1 cellular context compared by ENCODE assay signal in the genomic region with DNA sequence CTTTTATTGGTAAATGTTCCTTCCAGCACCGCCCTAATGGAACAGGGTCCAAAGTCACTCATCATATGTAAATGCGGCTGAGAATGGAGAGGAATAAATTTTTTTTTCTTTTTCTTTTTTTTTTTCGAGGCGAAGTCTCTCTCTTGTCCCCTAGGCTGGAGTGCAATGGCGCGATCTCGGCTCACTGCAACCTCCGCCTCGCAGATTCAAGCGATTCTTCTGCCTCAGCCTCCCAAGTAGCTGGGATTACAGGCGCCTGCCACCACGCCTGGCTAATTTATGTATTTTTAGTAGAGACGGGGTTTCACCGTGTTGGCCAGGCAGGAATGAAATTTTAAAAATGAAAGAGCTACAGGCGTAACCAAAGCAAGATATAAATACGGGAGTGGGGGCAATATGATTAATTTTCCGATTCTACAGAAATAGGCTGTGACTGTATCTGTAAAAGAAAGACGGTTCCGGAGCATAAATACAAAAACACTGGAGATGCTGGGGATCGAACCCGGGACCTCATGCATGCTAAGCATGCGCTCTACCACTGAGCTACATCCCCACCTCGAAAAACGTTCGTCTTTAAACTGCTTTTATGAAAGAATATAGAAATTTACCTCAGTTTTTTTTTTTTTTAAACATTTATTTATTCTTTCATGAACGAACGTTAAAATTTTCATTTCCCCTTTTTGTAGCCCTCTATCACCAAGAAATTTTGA.
TF ChIP-seq lines count a peak whose summit lies in the region.

No MANE protein-coding gene starts in this region.

TF ChIP-seq in HepG2, 621 proteins besides CTCF, POLR2A, EP300 and RAD21 (continued from another document and continues in another):
- TF ChIP-seq RERE (CRISPR knock-in tag; IDR thresholded peaks at IDR 0.05; ENCODE audit: low read depth) = no peak
- TF ChIP-seq GTF2F1 (IDR thresholded peaks at IDR 0.05; ENCODE audit: low read length) = peak; percentile 74; the same call in 1 of the 2 replicates
- no peak for TF ChIP-seq SP2 (CRISPR knock-in tag; IDR thresholded peaks at IDR 0.05)
- TF ChIP-seq, protein P1, sequence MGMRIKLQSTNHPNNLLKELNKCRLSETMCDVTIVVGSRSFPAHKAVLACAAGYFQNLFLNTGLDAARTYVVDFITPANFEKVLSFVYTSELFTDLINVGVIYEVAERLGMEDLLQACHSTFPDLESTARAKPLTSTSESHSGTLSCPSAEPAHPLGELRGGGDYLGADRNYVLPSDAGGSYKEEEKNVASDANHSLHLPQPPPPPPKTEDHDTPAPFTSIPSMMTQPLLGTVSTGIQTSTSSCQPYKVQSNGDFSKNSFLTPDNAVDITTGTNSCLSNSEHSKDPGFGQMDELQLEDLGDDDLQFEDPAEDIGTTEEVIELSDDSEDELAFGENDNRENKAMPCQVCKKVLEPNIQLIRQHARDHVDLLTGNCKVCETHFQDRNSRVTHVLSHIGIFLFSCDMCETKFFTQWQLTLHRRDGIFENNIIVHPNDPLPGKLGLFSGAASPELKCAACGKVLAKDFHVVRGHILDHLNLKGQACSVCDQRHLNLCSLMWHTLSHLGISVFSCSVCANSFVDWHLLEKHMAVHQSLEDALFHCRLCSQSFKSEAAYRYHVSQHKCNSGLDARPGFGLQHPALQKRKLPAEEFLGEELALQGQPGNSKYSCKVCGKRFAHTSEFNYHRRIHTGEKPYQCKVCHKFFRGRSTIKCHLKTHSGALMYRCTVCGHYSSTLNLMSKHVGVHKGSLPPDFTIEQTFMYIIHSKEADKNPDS (CRISPR knock-in tag; IDR thresholded peaks at IDR 0.05) = no peak
- TF ChIP-seq AKAP8 (CRISPR knock-in tag; IDR thresholded peaks at IDR 0.05) = no peak
- TF ChIP-seq ARID3A (IDR thresholded peaks at IDR 0.05; ENCODE audit: low read depth, low read length) = 0 out of 2 replicates have a peak, but pooled peaks have one; percentile 31
- no peak for TF ChIP-seq ZNF484 (CRISPR knock-in tag; IDR thresholded peaks at IDR 0.05; ENCODE audit: borderline replicate concordance, low read depth)
- TF ChIP-seq, protein P2, sequence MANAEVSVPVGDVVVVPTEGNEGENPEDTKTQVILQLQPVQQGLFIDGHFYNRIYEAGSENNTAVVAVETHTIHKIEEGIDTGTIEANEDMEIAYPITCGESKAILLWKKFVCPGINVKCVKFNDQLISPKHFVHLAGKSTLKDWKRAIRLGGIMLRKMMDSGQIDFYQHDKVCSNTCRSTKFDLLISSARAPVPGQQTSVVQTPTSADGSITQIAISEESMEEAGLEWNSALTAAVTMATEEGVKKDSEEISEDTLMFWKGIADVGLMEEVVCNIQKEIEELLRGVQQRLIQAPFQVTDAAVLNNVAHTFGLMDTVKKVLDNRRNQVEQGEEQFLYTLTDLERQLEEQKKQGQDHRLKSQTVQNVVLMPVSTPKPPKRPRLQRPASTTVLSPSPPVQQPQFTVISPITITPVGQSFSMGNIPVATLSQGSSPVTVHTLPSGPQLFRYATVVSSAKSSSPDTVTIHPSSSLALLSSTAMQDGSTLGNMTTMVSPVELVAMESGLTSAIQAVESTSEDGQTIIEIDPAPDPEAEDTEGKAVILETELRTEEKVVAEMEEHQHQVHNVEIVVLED (CRISPR knock-in tag; IDR thresholded peaks at IDR 0.05; ENCODE audit: borderline replicate concordance) = no peak
- no peak for TF ChIP-seq MAFF (IDR thresholded peaks at IDR 0.05; ENCODE audit: low read depth, low read length)
- TF ChIP-seq, protein P3, sequence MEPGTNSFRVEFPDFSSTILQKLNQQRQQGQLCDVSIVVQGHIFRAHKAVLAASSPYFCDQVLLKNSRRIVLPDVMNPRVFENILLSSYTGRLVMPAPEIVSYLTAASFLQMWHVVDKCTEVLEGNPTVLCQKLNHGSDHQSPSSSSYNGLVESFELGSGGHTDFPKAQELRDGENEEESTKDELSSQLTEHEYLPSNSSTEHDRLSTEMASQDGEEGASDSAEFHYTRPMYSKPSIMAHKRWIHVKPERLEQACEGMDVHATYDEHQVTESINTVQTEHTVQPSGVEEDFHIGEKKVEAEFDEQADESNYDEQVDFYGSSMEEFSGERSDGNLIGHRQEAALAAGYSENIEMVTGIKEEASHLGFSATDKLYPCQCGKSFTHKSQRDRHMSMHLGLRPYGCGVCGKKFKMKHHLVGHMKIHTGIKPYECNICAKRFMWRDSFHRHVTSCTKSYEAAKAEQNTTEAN (CRISPR knock-in tag; conservative IDR thresholded peaks at IDR 0.05) = no peak
- no peak for TF ChIP-seq DNMT1 (CRISPR knock-in tag; IDR thresholded peaks at IDR 0.05)
- no peak for TF ChIP-seq PCBP2 (optimal IDR thresholded peaks at IDR 0.05; ENCODE audit: low read depth, low read length, poor library complexity, severe bottlenecking)
- no peak for TF ChIP-seq TIGD3 (CRISPR knock-in tag; IDR thresholded peaks at IDR 0.05; ENCODE audit: borderline replicate concordance)
- no peak for TF ChIP-seq ZNF543 (CRISPR knock-in tag; IDR thresholded peaks at IDR 0.05)
- no peak for TF ChIP-seq KLF12 (CRISPR knock-in tag; IDR thresholded peaks at IDR 0.05; ENCODE audit: borderline replicate concordance)
- TF ChIP-seq ZNF18 (CRISPR knock-in tag; IDR thresholded peaks at IDR 0.05; ENCODE audit: insufficient replicate concordance) = no peak
- no peak for TF ChIP-seq SYNCRIP (IDR thresholded peaks at IDR 0.05; ENCODE audit: insufficient read depth, low read depth, low read length)
- TF ChIP-seq ZNF883 (CRISPR knock-in tag; IDR thresholded peaks at IDR 0.05; ENCODE audit: not compliant biosample characterization) = no peak
- TF ChIP-seq MEIS2 (CRISPR knock-in tag; IDR thresholded peaks at IDR 0.05) = no peak
- no peak for TF ChIP-seq ZNF724P (CRISPR knock-in tag; IDR thresholded peaks at IDR 0.05; ENCODE audit: borderline replicate concordance)
- no peak for TF ChIP-seq FOSL2 (CRISPR knock-in tag; IDR thresholded peaks at IDR 0.05)
- no peak for TF ChIP-seq NFIB (CRISPR knock-in tag; IDR thresholded peaks at IDR 0.05; ENCODE audit: borderline replicate concordance)
- TF ChIP-seq, protein P4, sequence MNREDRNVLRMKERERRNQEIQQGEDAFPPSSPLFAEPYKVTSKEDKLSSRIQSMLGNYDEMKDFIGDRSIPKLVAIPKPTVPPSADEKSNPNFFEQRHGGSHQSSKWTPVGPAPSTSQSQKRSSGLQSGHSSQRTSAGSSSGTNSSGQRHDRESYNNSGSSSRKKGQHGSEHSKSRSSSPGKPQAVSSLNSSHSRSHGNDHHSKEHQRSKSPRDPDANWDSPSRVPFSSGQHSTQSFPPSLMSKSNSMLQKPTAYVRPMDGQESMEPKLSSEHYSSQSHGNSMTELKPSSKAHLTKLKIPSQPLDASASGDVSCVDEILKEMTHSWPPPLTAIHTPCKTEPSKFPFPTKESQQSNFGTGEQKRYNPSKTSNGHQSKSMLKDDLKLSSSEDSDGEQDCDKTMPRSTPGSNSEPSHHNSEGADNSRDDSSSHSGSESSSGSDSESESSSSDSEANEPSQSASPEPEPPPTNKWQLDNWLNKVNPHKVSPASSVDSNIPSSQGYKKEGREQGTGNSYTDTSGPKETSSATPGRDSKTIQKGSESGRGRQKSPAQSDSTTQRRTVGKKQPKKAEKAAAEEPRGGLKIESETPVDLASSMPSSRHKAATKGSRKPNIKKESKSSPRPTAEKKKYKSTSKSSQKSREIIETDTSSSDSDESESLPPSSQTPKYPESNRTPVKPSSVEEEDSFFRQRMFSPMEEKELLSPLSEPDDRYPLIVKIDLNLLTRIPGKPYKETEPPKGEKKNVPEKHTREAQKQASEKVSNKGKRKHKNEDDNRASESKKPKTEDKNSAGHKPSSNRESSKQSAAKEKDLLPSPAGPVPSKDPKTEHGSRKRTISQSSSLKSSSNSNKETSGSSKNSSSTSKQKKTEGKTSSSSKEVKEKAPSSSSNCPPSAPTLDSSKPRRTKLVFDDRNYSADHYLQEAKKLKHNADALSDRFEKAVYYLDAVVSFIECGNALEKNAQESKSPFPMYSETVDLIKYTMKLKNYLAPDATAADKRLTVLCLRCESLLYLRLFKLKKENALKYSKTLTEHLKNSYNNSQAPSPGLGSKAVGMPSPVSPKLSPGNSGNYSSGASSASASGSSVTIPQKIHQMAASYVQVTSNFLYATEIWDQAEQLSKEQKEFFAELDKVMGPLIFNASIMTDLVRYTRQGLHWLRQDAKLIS (CRISPR knock-in tag; IDR thresholded peaks at IDR 0.05) = no peak
- TF ChIP-seq ZFP36L1 (CRISPR knock-in tag; IDR thresholded peaks at IDR 0.05) = no peak
- TF ChIP-seq PHF5A (CRISPR knock-in tag; IDR thresholded peaks at IDR 0.05; ENCODE audit: low read depth, unreplicated experiment) = no peak
- TF ChIP-seq ZNF678 (CRISPR knock-in tag; IDR thresholded peaks at IDR 0.05) = no peak
- TF ChIP-seq TOPORS (CRISPR knock-in tag; IDR thresholded peaks at IDR 0.05) = 0 out of 2 replicates have a peak, but pooled peaks have one; percentile 33
- TF ChIP-seq SSRP1 (CRISPR knock-in tag; IDR thresholded peaks at IDR 0.05) = no peak
